ENCODE assay signal across 1 cellular context in the genomic region with DNA sequence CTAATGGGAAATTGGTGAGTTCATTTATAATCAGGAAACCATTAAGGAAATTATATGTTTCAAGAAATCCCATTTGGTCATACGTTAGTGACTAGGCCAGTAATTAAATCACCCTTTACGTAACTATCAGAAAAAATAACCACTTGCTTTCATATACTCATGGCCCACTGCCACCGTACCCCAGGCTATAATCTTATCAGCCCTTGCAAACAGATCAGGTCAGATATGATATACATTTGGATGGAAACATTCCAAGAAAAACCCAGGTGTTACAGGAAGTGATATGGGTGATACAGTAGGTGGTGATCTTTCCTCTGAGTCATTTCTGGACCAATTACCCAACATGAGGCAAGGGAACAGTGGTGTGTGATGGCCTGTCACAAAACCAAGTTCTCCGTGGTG.
A peak's percentile ranks its signal among the peaks of the same experiment; 100 is the strongest.
TF ChIP-seq lines count a peak whose summit lies in the region.

No MANE protein-coding gene starts in this region.

TF ChIP-seq in K562, 482 proteins besides CTCF, POLR2A, EP300 and RAD21 (continued from another document and continues in another):
- TF ChIP-seq RBM39 (optimal IDR thresholded peaks at IDR 0.05; ENCODE audit: low read depth, low read length) (no peak), CHCHD3 (CRISPR knock-in tag; IDR thresholded peaks at IDR 0.05) (no peak), STAG1 (CRISPR knock-in tag; IDR thresholded peaks at IDR 0.05; ENCODE audit: borderline replicate concordance) (no peak), ZNF586 (CRISPR knock-in tag; conservative IDR thresholded peaks at IDR 0.05) (no peak), SMARCB1 (IDR thresholded peaks at IDR 0.05; ENCODE audit: insufficient read length, low read depth) (no peak), FOSL1 (tag; conservative IDR thresholded peaks at IDR 0.05) (peak; percentile 52), ZNF140 (CRISPR knock-in tag; IDR thresholded peaks at IDR 0.05) (no peak), ZSCAN29 (IDR thresholded peaks at IDR 0.05) (no peak), ZNF77 (CRISPR knock-in tag; IDR thresholded peaks at IDR 0.05) (no peak), KLF1 (tag; IDR thresholded peaks at IDR 0.05) (no peak), ZNF174 (CRISPR knock-in tag; IDR thresholded peaks at IDR 0.05) (no peak), PHB (CRISPR knock-in tag; IDR thresholded peaks at IDR 0.05) (no peak), KDM4B (IDR thresholded peaks at IDR 0.05; ENCODE audit: borderline replicate concordance in 2 of 2, low read depth in 1 of 2) (no peak), KAT7 (CRISPR knock-in tag; IDR thresholded peaks at IDR 0.05; ENCODE audit: borderline replicate concordance) (no peak), SLC30A9 (CRISPR knock-in tag; IDR thresholded peaks at IDR 0.05) (no peak), MED1 (CRISPR knock-in tag; IDR thresholded peaks at IDR 0.05; ENCODE audit: borderline replicate concordance) (no peak), HNRNPK (IDR thresholded peaks at IDR 0.05; ENCODE audit: low read depth, low read length, poor library complexity, severe bottlenecking) (no peak), BHLHE40 (IDR thresholded peaks at IDR 0.05; ENCODE audit: low read length) (no peak), MTA1 (IDR thresholded peaks at IDR 0.05; ENCODE audit: borderline replicate concordance) (no peak), SRSF7 (optimal IDR thresholded peaks at IDR 0.05; ENCODE audit: low read depth, low read length) (no peak), TARDBP (IDR thresholded peaks at IDR 0.05) (no peak), TAF15 (IDR thresholded peaks at IDR 0.05; ENCODE audit: low read depth, low read length) (no peak), MTA2 (IDR thresholded peaks at IDR 0.05; ENCODE audit: low read depth) (no peak), CREM (IDR thresholded peaks at IDR 0.05; ENCODE audit: low read depth) (peak; percentile 11; the same call in 1 of the 2 replicates), XRCC3 (IDR thresholded peaks at IDR 0.05) (no peak), RUNX1 (IDR thresholded peaks at IDR 0.05; ENCODE audit: low read depth) (no peak), ASH1L (IDR thresholded peaks at IDR 0.05; ENCODE audit: borderline replicate concordance, low read depth, partially characterized antibody) (no peak), ERF (CRISPR knock-in tag; IDR thresholded peaks at IDR 0.05) (no peak), ZFP36 (IDR thresholded peaks at IDR 0.05; ENCODE audit: low read depth, low read length, partially characterized antibody) (no peak), TCF3 (CRISPR knock-in tag; IDR thresholded peaks at IDR 0.05) (peak; percentile 47; the same call in 1 of the 2 replicates), ESRRA (IDR thresholded peaks at IDR 0.05; ENCODE audit: borderline replicate concordance, low read depth) (no peak), POLR2G (IDR thresholded peaks at IDR 0.05; ENCODE audit: low read depth, low read length) (no peak), NRF1 (conservative IDR thresholded peaks at IDR 0.05 in 1 of 2, IDR thresholded peaks at IDR 0.05 in 1 of 2) (no peak), MCM3 (IDR thresholded peaks at IDR 0.05) (no peak), CBFA2T2 (conservative IDR thresholded peaks at IDR 0.05) (peak; percentile 57)
- TF ChIP-seq, protein P1, sequence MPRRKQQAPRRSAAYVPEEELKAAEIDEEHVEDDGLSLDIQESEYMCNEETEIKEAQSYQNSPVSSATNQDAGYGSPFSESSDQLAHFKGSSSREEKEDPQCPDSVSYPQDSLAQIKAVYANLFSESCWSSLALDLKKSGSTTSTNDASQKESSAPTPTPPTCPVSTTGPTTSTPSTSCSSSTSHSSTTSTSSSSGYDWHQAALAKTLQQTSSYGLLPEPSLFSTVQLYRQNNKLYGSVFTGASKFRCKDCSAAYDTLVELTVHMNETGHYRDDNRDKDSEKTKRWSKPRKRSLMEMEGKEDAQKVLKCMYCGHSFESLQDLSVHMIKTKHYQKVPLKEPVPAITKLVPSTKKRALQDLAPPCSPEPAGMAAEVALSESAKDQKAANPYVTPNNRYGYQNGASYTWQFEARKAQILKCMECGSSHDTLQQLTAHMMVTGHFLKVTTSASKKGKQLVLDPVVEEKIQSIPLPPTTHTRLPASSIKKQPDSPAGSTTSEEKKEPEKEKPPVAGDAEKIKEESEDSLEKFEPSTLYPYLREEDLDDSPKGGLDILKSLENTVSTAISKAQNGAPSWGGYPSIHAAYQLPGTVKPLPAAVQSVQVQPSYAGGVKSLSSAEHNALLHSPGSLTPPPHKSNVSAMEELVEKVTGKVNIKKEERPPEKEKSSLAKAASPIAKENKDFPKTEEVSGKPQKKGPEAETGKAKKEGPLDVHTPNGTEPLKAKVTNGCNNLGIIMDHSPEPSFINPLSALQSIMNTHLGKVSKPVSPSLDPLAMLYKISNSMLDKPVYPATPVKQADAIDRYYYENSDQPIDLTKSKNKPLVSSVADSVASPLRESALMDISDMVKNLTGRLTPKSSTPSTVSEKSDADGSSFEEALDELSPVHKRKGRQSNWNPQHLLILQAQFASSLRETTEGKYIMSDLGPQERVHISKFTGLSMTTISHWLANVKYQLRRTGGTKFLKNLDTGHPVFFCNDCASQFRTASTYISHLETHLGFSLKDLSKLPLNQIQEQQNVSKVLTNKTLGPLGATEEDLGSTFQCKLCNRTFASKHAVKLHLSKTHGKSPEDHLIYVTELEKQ (CRISPR knock-in tag; IDR thresholded peaks at IDR 0.05): no peak
- TF ChIP-seq, protein P2, sequence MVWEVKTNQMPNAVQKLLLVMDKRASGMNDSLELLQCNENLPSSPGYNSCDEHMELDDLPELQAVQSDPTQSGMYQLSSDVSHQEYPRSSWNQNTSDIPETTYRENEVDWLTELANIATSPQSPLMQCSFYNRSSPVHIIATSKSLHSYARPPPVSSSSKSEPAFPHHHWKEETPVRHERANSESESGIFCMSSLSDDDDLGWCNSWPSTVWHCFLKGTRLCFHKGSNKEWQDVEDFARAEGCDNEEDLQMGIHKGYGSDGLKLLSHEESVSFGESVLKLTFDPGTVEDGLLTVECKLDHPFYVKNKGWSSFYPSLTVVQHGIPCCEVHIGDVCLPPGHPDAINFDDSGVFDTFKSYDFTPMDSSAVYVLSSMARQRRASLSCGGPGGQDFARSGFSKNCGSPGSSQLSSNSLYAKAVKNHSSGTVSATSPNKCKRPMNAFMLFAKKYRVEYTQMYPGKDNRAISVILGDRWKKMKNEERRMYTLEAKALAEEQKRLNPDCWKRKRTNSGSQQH (CRISPR knock-in tag; IDR thresholded peaks at IDR 0.05): no peak
- TF ChIP-seq, protein P3, sequence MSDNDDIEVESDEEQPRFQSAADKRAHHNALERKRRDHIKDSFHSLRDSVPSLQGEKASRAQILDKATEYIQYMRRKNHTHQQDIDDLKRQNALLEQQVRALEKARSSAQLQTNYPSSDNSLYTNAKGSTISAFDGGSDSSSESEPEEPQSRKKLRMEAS (CRISPR knock-in tag; IDR thresholded peaks at IDR 0.05): no peak
- TF ChIP-seq, protein P4, sequence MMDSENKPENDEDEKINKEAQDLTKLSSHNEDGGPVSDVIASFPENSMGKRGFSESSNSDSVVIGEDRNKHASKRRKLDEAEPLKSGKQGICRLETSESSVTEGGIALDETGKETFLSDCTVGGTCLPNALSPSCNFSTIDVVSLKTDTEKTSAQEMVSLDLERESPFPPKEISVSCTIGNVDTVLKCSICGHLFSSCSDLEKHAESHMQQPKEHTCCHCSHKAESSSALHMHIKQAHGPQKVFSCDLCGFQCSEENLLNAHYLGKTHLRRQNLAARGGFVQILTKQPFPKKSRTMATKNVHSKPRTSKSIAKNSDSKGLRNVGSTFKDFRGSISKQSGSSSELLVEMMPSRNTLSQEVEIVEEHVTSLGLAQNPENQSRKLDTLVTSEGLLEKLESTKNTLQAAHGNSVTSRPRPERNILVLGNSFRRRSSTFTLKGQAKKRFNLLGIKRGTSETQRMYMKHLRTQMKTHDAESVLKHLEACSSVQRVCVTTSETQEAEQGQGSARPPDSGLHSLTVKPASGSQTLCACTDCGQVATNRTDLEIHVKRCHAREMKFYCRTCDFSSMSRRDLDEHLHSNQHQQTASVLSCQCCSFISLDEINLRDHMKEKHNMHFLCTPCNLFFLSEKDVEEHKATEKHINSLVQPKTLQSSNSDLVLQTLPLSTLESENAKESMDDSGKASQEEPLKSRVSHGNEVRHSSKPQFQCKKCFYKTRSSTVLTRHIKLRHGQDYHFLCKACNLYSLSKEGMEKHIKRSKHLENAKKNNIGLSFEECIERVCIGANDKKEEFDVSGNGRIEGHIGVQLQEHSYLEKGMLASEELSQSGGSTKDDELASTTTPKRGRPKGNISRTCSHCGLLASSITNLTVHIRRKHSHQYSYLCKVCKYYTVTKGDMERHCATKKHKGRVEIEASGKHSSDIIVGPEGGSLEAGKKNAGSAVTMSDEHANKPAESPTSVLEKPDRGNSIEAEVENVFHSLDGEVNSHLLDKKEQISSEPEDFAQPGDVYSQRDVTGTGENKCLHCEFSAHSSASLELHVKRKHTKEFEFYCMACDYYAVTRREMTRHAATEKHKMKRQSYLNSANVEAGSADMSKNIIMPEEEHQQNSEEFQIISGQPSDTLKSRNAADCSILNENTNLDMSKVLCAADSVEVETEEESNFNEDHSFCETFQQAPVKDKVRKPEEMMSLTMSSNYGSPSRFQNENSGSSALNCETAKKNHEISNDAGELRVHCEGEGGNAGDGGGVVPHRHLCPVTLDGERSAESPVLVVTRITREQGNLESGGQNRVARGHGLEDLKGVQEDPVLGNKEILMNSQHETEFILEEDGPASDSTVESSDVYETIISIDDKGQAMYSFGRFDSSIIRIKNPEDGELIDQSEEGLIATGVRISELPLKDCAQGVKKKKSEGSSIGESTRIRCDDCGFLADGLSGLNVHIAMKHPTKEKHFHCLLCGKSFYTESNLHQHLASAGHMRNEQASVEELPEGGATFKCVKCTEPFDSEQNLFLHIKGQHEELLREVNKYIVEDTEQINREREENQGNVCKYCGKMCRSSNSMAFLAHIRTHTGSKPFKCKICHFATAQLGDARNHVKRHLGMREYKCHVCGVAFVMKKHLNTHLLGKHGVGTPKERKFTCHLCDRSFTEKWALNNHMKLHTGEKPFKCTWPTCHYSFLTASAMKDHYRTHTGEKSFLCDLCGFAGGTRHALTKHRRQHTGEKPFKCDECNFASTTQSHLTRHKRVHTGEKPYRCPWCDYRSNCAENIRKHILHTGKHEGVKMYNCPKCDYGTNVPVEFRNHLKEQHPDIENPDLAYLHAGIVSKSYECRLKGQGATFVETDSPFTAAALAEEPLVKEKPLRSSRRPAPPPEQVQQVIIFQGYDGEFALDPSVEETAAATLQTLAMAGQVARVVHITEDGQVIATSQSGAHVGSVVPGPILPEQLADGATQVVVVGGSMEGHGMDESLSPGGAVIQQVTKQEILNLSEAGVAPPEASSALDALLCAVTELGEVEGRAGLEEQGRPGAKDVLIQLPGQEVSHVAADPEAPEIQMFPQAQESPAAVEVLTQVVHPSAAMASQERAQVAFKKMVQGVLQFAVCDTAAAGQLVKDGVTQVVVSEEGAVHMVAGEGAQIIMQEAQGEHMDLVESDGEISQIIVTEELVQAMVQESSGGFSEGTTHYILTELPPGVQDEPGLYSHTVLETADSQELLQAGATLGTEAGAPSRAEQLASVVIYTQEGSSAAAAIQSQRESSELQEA (IDR thresholded peaks at IDR 0.05; ENCODE audit: low read depth): no peak
- TF ChIP-seq, protein P5, sequence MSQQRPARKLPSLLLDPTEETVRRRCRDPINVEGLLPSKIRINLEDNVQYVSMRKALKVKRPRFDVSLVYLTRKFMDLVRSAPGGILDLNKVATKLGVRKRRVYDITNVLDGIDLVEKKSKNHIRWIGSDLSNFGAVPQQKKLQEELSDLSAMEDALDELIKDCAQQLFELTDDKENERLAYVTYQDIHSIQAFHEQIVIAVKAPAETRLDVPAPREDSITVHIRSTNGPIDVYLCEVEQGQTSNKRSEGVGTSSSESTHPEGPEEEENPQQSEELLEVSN (IDR thresholded peaks at IDR 0.05; ENCODE audit: borderline replicate concordance in 1 of 2, extremely low read depth in 1 of 2, insufficient read depth in 1 of 2, insufficient read length in 1 of 2, low read depth in 1 of 2, low read length in 1 of 2, poor library complexity in 1 of 2, severe bottlenecking in 1 of 2): no peak
- TF ChIP-seq, protein P6, sequence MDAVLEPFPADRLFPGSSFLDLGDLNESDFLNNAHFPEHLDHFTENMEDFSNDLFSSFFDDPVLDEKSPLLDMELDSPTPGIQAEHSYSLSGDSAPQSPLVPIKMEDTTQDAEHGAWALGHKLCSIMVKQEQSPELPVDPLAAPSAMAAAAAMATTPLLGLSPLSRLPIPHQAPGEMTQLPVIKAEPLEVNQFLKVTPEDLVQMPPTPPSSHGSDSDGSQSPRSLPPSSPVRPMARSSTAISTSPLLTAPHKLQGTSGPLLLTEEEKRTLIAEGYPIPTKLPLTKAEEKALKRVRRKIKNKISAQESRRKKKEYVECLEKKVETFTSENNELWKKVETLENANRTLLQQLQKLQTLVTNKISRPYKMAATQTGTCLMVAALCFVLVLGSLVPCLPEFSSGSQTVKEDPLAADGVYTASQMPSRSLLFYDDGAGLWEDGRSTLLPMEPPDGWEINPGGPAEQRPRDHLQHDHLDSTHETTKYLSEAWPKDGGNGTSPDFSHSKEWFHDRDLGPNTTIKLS (IDR thresholded peaks at IDR 0.05; ENCODE audit: borderline replicate concordance, low read depth): no peak
- TF ChIP-seq, protein P7, sequence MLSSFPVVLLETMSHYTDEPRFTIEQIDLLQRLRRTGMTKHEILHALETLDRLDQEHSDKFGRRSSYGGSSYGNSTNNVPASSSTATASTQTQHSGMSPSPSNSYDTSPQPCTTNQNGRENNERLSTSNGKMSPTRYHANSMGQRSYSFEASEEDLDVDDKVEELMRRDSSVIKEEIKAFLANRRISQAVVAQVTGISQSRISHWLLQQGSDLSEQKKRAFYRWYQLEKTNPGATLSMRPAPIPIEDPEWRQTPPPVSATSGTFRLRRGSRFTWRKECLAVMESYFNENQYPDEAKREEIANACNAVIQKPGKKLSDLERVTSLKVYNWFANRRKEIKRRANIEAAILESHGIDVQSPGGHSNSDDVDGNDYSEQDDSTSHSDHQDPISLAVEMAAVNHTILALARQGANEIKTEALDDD (IDR thresholded peaks at IDR 0.05): peak; percentile 54
- TF ChIP-seq, protein P8, sequence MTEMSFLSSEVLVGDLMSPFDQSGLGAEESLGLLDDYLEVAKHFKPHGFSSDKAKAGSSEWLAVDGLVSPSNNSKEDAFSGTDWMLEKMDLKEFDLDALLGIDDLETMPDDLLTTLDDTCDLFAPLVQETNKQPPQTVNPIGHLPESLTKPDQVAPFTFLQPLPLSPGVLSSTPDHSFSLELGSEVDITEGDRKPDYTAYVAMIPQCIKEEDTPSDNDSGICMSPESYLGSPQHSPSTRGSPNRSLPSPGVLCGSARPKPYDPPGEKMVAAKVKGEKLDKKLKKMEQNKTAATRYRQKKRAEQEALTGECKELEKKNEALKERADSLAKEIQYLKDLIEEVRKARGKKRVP (CRISPR knock-in tag; IDR thresholded peaks at IDR 0.05): no peak
- TF ChIP-seq, protein P9, sequence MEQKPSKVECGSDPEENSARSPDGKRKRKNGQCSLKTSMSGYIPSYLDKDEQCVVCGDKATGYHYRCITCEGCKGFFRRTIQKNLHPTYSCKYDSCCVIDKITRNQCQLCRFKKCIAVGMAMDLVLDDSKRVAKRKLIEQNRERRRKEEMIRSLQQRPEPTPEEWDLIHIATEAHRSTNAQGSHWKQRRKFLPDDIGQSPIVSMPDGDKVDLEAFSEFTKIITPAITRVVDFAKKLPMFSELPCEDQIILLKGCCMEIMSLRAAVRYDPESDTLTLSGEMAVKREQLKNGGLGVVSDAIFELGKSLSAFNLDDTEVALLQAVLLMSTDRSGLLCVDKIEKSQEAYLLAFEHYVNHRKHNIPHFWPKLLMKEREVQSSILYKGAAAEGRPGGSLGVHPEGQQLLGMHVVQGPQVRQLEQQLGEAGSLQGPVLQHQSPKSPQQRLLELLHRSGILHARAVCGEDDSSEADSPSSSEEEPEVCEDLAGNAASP (IDR thresholded peaks at IDR 0.05): no peak
